1 cellular context compared by ENCODE assay signal in the genomic region with DNA sequence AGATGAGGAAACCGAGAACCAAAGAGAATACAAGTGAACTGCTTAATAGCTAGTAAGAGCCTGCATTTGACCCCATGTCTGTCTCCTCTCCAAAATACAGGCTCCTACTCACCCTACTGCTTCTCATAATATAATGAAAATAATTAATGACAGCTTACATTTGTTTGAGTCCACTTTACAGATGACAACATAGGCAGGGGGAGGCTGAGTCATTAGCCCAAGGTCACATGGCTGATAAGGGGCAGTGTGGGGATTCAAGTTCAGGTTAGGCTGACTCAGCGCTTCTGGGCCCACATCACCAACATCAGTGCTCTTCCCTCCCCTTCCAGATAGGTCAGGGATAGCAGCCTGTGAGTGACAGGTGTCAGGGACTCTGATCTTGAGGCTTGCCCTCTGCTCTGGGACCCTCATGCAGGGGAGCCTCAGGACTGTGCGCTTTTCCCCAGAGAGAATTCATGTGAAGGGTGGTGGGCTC.
TF ChIP-seq lines count a peak whose summit lies in the region.

No MANE protein-coding gene starts in this region.

TF ChIP-seq in H1, 55 proteins besides CTCF, POLR2A, EP300 and RAD21:
- TF ChIP-seq MAFK (IDR thresholded peaks at IDR 0.05; ENCODE audit: low read depth, low read length) (peak; percentile 80), SIX5 (IDR thresholded peaks at IDR 0.05; ENCODE audit: low read depth, low read length) (no peak), BACH1 (IDR thresholded peaks at IDR 0.05; ENCODE audit: low read length) (peak; percentile 79), FOSL1 (IDR thresholded peaks at IDR 0.05; ENCODE audit: insufficient read depth, low read depth, low read length) (no peak)
TF ChIP-seq in H1: peak in this region for 2.
